ENCODE assay signal across 28 cellular contexts in the genomic region with DNA sequence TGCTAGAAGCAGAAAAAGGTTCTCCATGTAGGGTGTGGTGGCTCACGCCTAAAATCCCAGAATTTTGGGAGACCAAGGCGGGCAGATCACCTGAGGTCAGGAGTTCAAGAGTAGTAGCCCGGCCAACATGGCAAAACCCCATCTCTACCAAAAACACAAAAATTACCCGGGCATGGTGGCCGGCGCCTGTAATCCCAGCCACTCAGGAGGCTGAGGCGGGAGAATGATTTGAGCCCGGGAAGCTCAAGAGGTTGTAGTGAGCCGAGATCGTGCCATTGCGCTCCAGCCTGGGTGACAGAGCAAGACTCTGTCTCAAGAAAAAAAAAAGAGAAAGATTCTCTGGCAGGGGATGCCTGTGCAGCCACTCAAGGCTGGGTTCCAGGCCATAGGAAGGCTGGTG. TPM values are rescaled to one million over a fixed set of nuclear protein-coding genes. Genes with fewer than 3 reads are reported as not detected.
"Had no signal": no experiment of that assay in that cellular context is flagged by ENCODE, and none has a peak within 500 bp of the region (broad histone marks: within the 10 kb centered on the region; RNA-seq: fewer than 3 reads in every experiment).

No MANE protein-coding gene starts in this region.

- ATAC-seq: stimulated activated memory B cell treated with anti-CD40 and anti-IgM and Interleukin-4, amounts not matched to agents 10 μg/mL and 1 μg/mL and 100 μg/mL, for 72 hours; stimulated activated naive B cell treated with anti-CD40 and anti-IgM and Interleukin-4, amounts not matched to agents 10 μg/mL and 1 μg/mL and 100 μg/mL, for 72 hours; stimulated activated naive CD8-positive, alpha-beta T cell treated with anti-CD3 and anti-CD28 coated beads, Interleukin-15, amount 100 ng/mL, for 72 hours; stimulated activated naive CD8-positive, alpha-beta T cell treated with anti-CD3 and anti-CD28 coated beads, Interleukin-15, Interleukin-2, amounts not matched to agents 100 U/mL and 50 U/mL, for 24 hours; upper lobe of right lung had no signal

- H3K4me3 Mint-ChIP-seq: stimulated activated effector memory CD8-positive, alpha-beta T cell treated with anti-CD3 and anti-CD28 coated beads, Interleukin-12 subunit alpha, Interleukin-12 subunit beta, amount 100 ng/mL, for 72 hours; stimulated activated memory B cell treated with anti-CD40 and anti-IgM and Interleukin-4, amounts not matched to agents 10 μg/mL and 1 μg/mL and 100 μg/mL, for 72 hours; stimulated activated naive B cell treated with anti-CD40 and anti-IgM and Interleukin-4, amounts not matched to agents 10 μg/mL and 1 μg/mL and 100 μg/mL, for 72 hours; stimulated activated naive CD8-positive, alpha-beta T cell treated with anti-CD3 and anti-CD28 coated beads, Interleukin-15, amount 100 ng/mL, for 72 hours; stimulated activated naive CD8-positive, alpha-beta T cell treated with anti-CD3 and anti-CD28 coated beads, Interleukin-15, Interleukin-2, amounts not matched to agents 100 ng/mL and 50 ng/mL, for 24 hours; type B pancreatic cell had no signal

- H3K27me3 Mint-ChIP-seq: stimulated activated naive CD8-positive, alpha-beta T cell treated with anti-CD3 and anti-CD28 coated beads, Interleukin-15, amount 100 ng/mL, for 72 hours; stimulated activated naive CD8-positive, alpha-beta T cell treated with anti-CD3 and anti-CD28 coated beads, Interleukin-15, Interleukin-2, amounts not matched to agents 100 ng/mL and 50 ng/mL, for 24 hours had no signal

- H3K9me3 Mint-ChIP-seq: stimulated activated effector memory CD8-positive, alpha-beta T cell treated with anti-CD3 and anti-CD28 coated beads, Interleukin-12 subunit alpha, Interleukin-12 subunit beta, amount 100 ng/mL, for 72 hours; stimulated activated memory B cell treated with anti-CD40 and anti-IgM and Interleukin-4, amounts not matched to agents 10 μg/mL and 1 μg/mL and 100 μg/mL, for 72 hours; stimulated activated naive B cell treated with anti-CD40 and anti-IgM and Interleukin-4, amounts not matched to agents 10 μg/mL and 1 μg/mL and 100 μg/mL, for 72 hours; stimulated activated naive CD8-positive, alpha-beta T cell treated with anti-CD3 and anti-CD28 coated beads, Interleukin-15, amount 100 ng/mL, for 72 hours; stimulated activated naive CD8-positive, alpha-beta T cell treated with anti-CD3 and anti-CD28 coated beads, Interleukin-15, Interleukin-2, amounts not matched to agents 100 ng/mL and 50 ng/mL, for 24 hours; type B pancreatic cell had no signal

- H3K36me3 Mint-ChIP-seq: stimulated activated effector memory CD8-positive, alpha-beta T cell treated with anti-CD3 and anti-CD28 coated beads, Interleukin-12 subunit alpha, Interleukin-12 subunit beta, amount 100 ng/mL, for 72 hours; stimulated activated memory B cell treated with anti-CD40 and anti-IgM and Interleukin-4, amounts not matched to agents 10 μg/mL and 1 μg/mL and 100 μg/mL, for 72 hours; stimulated activated naive B cell treated with anti-CD40 and anti-IgM and Interleukin-4, amounts not matched to agents 10 μg/mL and 1 μg/mL and 100 μg/mL, for 72 hours; type B pancreatic cell had no signal

- H3K4me1 Mint-ChIP-seq: stimulated activated effector memory CD8-positive, alpha-beta T cell treated with anti-CD3 and anti-CD28 coated beads, Interleukin-12 subunit alpha, Interleukin-12 subunit beta, amount 100 ng/mL, for 72 hours had no signal

- H3K27ac ChIP-seq: stomach, suprapubic skin, testis, thoracic aorta, thyroid gland, tibial artery, tibial nerve, transverse colon, upper lobe of left lung, upper lobe of right lung, uterus, vagina had no signal

- H3K27ac Mint-ChIP-seq: stimulated activated effector memory CD8-positive, alpha-beta T cell treated with anti-CD3 and anti-CD28 coated beads, Interleukin-12 subunit alpha, Interleukin-12 subunit beta, amount 100 ng/mL, for 72 hours; stimulated activated memory B cell treated with anti-CD40 and anti-IgM and Interleukin-4, amounts not matched to agents 10 μg/mL and 1 μg/mL and 100 μg/mL, for 72 hours; stimulated activated naive B cell treated with anti-CD40 and anti-IgM and Interleukin-4, amounts not matched to agents 10 μg/mL and 1 μg/mL and 100 μg/mL, for 72 hours; stimulated activated naive CD8-positive, alpha-beta T cell treated with anti-CD3 and anti-CD28 coated beads, Interleukin-15, Interleukin-2, amounts not matched to agents 100 ng/mL and 50 ng/mL, for 24 hours; type B pancreatic cell had no signal

- DNase-seq: stimulated activated CD4-positive, alpha-beta T cell treated with anti-CD3 and anti-CD28 coated beads, Interleukin-2, amount 100 ng/mL, for 48 hours; stimulated activated CD4-positive, alpha-beta T cell treated with anti-CD3 and anti-CD28 coated beads, Interleukin-4, amount 100 ng/mL, for 1 hour; stimulated activated CD4-positive, alpha-beta T cell treated with anti-CD3 and anti-CD28 coated beads, Interleukin-4, amount 100 ng/mL, for 24 hours; stimulated activated CD4-positive, alpha-beta T cell treated with anti-CD3 and anti-CD28 coated beads, Interleukin-4, amount 100 ng/mL, for 4 hours; stimulated activated CD8-positive, alpha-beta memory T cell treated with anti-CD3 and anti-CD28 coated beads, Interleukin-4, amount 100 ng/mL, for 48 hours; stimulated activated naive B cell treated with anti-CD40 and anti-IgM and Interleukin-4, amounts not matched to agents 10 μg/mL and 1 μg/mL and 100 μg/mL, for 72 hours; stimulated activated naive CD4-positive, alpha-beta T cell; stimulated activated naive CD4-positive, alpha-beta T cell treated with Interleukin-2 at 50 U/mL for 16 hours; stimulated activated naive CD8-positive, alpha-beta T cell treated with anti-CD3 and anti-CD28 coated beads, Interleukin-15, amount 100 ng/mL, for 72 hours; stimulated activated naive CD8-positive, alpha-beta T cell treated with anti-CD3 and anti-CD28 coated beads, Interleukin-15, Interleukin-2, amounts not matched to agents 100 U/mL and 50 U/mL, for 24 hours; stomach; substantia nigra; testis; thyroid gland; transverse colon; trophoblast cell; upper lobe of left lung; uterus had no signal

RNA-seq across cellular contexts. Expression of a gene that starts 57.9 kb away (rescaled TPM):
- total RNA-seq: thoracic aorta, thyroid gland had no signal
